Comparison of ENCODE assay signal across 1 cellular context in the genomic region with DNA sequence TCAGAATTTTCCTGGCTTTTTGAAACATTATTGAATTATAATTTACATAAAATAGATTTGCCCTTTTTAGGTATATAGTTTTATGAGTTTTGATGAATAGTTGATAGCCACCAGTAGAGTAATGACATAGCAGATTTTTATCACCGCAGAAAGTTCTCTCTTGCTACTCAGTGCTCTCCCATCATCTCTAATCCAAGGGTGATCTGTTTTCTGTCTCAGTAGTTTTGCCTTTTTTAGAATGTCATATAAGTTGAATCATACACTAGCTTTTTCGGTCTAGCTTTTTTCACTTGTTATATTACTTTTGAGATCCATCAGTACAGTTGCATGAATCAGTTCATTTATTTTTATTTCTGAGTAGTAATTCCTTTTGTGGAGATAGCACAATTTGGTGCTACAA.
TF ChIP-seq lines count a peak whose summit lies in the region.

No MANE protein-coding gene starts in this region.

TF ChIP-seq in SK-N-SH treated with all-trans-retinoic acid at 6 μM for 48 hours, 23 proteins besides CTCF, POLR2A, EP300 and RAD21 (continued from another document):
- TF ChIP-seq, protein P1, sequence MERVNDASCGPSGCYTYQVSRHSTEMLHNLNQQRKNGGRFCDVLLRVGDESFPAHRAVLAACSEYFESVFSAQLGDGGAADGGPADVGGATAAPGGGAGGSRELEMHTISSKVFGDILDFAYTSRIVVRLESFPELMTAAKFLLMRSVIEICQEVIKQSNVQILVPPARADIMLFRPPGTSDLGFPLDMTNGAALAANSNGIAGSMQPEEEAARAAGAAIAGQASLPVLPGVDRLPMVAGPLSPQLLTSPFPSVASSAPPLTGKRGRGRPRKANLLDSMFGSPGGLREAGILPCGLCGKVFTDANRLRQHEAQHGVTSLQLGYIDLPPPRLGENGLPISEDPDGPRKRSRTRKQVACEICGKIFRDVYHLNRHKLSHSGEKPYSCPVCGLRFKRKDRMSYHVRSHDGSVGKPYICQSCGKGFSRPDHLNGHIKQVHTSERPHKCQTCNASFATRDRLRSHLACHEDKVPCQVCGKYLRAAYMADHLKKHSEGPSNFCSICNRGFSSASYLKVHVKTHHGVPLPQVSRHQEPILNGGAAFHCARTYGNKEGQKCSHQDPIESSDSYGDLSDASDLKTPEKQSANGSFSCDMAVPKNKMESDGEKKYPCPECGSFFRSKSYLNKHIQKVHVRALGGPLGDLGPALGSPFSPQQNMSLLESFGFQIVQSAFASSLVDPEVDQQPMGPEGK (CRISPR knock-in tag; IDR thresholded peaks at IDR 0.05; ENCODE audit: borderline replicate concordance): peak; percentile 17; the same call in 1 of the 2 replicates
- TF ChIP-seq SNAI2 (CRISPR knock-in tag; IDR thresholded peaks at IDR 0.05) (no peak), OSR1 (CRISPR knock-in tag; IDR thresholded peaks at IDR 0.05) (no peak), ZNF8 (CRISPR knock-in tag; IDR thresholded peaks at IDR 0.05) (0 out of 2 replicates have a peak, but pooled peaks have one; percentile 15)
- TF ChIP-seq, protein P2, sequence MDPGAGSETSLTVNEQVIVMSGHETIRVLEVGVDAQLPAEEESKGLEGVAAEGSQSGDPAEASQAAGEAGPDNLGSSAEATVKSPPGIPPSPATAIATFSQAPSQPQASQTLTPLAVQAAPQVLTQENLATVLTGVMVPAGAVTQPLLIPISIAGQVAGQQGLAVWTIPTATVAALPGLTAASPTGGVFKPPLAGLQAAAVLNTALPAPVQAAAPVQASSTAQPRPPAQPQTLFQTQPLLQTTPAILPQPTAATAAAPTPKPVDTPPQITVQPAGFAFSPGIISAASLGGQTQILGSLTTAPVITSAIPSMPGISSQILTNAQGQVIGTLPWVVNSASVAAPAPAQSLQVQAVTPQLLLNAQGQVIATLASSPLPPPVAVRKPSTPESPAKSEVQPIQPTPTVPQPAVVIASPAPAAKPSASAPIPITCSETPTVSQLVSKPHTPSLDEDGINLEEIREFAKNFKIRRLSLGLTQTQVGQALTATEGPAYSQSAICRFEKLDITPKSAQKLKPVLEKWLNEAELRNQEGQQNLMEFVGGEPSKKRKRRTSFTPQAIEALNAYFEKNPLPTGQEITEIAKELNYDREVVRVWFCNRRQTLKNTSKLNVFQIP (CRISPR knock-in tag; IDR thresholded peaks at IDR 0.05; ENCODE audit: borderline replicate concordance, low read depth): 0 out of 2 replicates have a peak, but pooled peaks have one; percentile 64
